ENCODE assay signal across 16 cellular contexts in genomic region chr15:75653347-75653913, GRCh38. TPM values are rescaled to one million over a fixed set of nuclear protein-coding genes. Genes with fewer than 3 reads are reported as not detected.
A peak's percentile ranks its signal among the peaks of the same experiment; 100 is the strongest.
DNase-seq lines count a peak whose midpoint lies in the region; ATAC-seq and TF ChIP-seq lines count a peak whose summit lies in the region.
"Had no signal": no experiment of that assay in that cellular context is flagged by ENCODE, and none has a peak within 500 bp of the region (broad histone marks: within the 10 kb centered on the region; RNA-seq: fewer than 3 reads in every experiment).

No MANE protein-coding gene starts in this region.

- BruUV-seq in IMR-90 (replicated peaks; lab: Mats Ljungman, UMichigan): no TSS peak

- dilution Hi-C loops in IMR-90 (cut with HindIII; ENCODE audit: low sequenced_read_pairs, unreplicated experiment): no loop called here

- H3K4me1 ChIP-seq in IMR-90 (ENCODE audit: control insufficient read depth, insufficient read depth, low read length) (peaks cover 41% of the 10 kb centered on the region), colonic mucosa (peaks cover 31% of the 10 kb centered on the region), mesenchymal stem cell (ENCODE audit: control insufficient read depth, insufficient read depth, low read depth, low read length) (peaks cover 55% of the 10 kb centered on the region), stomach smooth muscle (ENCODE audit: control insufficient read depth, insufficient read depth, low read length) (peaks cover 70% of the 10 kb centered on the region)
- peaks cover 1% of the 10 kb centered on the region for H3K4me1 ChIP-seq in effector memory CD4-positive, alpha-beta T cell (ENCODE audit: control insufficient read depth, insufficient read depth, low read length, poor library complexity, severe bottlenecking)

- H3K9me1 ChIP-seq in IMR-90 (ENCODE audit: insufficient read depth, low read length): peaks cover 49% of the 10 kb centered on the region

- H3K27me3 ChIP-seq in IMR-90 (ENCODE audit: control insufficient read depth, insufficient read depth, low read length) (no peaks in the 10 kb centered on the region), colonic mucosa (no peaks in the 10 kb centered on the region), mesenchymal stem cell (ENCODE audit: control insufficient read depth in 1 of 2, insufficient read depth in 1 of 2, low read length in 2 of 2) (no peaks in the 10 kb centered on the region), stomach smooth muscle (ENCODE audit: control insufficient read depth in 1 of 2, insufficient read depth in 2 of 2, low read length in 2 of 2) (no peaks in the 10 kb centered on the region), brain microvascular endothelial cell (replicated peaks) (no peaks in the 10 kb centered on the region)
- H3K27me3 ChIP-seq in effector memory CD4-positive, alpha-beta T cell (replicated peaks; ENCODE audit: control insufficient read depth, insufficient read depth, low read length, poor library complexity, severe bottlenecking): no peaks in the 10 kb centered on the region

- no peak overlapping the region for H3K23ac ChIP-seq in IMR-90 (ENCODE audit: low read depth, low read length)
- no peak overlapping the region for H3K23ac ChIP-seq in mesenchymal stem cell (ENCODE audit: low read length in 2 of 2)

- H4K5ac ChIP-seq in IMR-90 (ENCODE audit: low read depth, low read length): no peak overlapping the region

- peak overlapping the region; percentile 7 for H2AK9ac ChIP-seq in IMR-90 (replicated peaks; ENCODE audit: low read depth, low read length, poor library complexity)

- peak overlapping the region in 1 of 2 experiments; percentile 58 for H2BK12ac ChIP-seq in mesenchymal stem cell (ENCODE audit: low read length in 2 of 2)

- no peak overlapping the region for H3K18ac ChIP-seq in IMR-90 (ENCODE audit: low read depth, low read length)
- H3K18ac ChIP-seq in mesenchymal stem cell (ENCODE audit: low read depth in 1 of 2, low read length in 2 of 2): no peak overlapping the region

- no peak overlapping the region for H2BK20ac ChIP-seq in IMR-90 (ENCODE audit: low read depth, low read length)

- H3K4me2 ChIP-seq in IMR-90 (ENCODE audit: low read depth, low read length) (peak overlapping the region; percentile 22), mesenchymal stem cell (ENCODE audit: low read length, poor library complexity, severe bottlenecking) (no peak overlapping the region)

- no peak overlapping the region for H4K91ac ChIP-seq in IMR-90 (ENCODE audit: insufficient read depth, low read depth, low read length)
- no peak overlapping the region for H4K91ac ChIP-seq in mesenchymal stem cell (ENCODE audit: low read length)

- no peak overlapping the region for H3K56ac ChIP-seq in IMR-90 (ENCODE audit: extremely low read depth, insufficient read depth, low read length)

- ATAC-seq in IMR-90 (ENCODE audit: low read depth): no peak
- ATAC-seq in GM19351 (IDR thresholded peaks at IDR 0.05; ENCODE audit: unreplicated experiment): no peak

- no peak for DNase-seq in IMR-90
- peak; percentile 21 for DNase-seq in colonic mucosa
- no peak for DNase-seq in mesenchymal stem cell
- no peak for DNase-seq in effector memory CD4-positive, alpha-beta T cell
- DNase-seq in activated T-cell treated with anti-CD3 and anti-CD28 coated beads, Interleukin-2, amount 50 U/mL, for 48 hours: no peak
- DNase-seq in brain microvascular endothelial cell: no peak
- DNase-seq: activated gamma-delta T cell; DMS 273 treated with DMSO at 0.1 percent for 48 hours; HCEC 1CT; KBM-7; NCI-H1417 treated with DMSO at 0.1 percent for 48 hours; NCI-H510A; retina; stimulated activated CD4-positive, alpha-beta T cell treated with anti-CD3 and anti-CD28 coated beads, Interleukin-2, amount 100 ng/mL, for 48 hours had no signal

- CTCF ChIA-PET in IMR-90 (lab: Yijun Ruan, JAX): no interaction called here

- no peak for TF ChIP-seq CTCF in IMR-90 (conservative IDR thresholded peaks at IDR 0.05; ENCODE audit: low read depth, low read length)
- no peak for TF ChIP-seq CTCF in colonic mucosa (IDR thresholded peaks at IDR 0.05)
- no peak for TF ChIP-seq CTCF in brain microvascular endothelial cell (IDR thresholded peaks at IDR 0.05; ENCODE audit: low read depth, low read length, missing control alignments)

- no peak overlapping the region for H3K27ac ChIP-seq in IMR-90 (ENCODE audit: insufficient read depth, low read length)
- H3K27ac ChIP-seq in colonic mucosa: no peak overlapping the region
- H3K27ac ChIP-seq in mesenchymal stem cell (ENCODE audit: low read length, poor library complexity, severe bottlenecking): no peak overlapping the region
- peak overlapping the region; percentile 49 for H3K27ac ChIP-seq in stomach smooth muscle (ENCODE audit: low read length)
- no peak overlapping the region for H3K27ac ChIP-seq in effector memory CD4-positive, alpha-beta T cell (ENCODE audit: insufficient read depth, low read length, poor library complexity, severe bottlenecking)
- H3K27ac ChIP-seq in brain microvascular endothelial cell: no peak overlapping the region

- no peaks in the 10 kb centered on the region for H3K9me3 ChIP-seq in IMR-90 (ENCODE audit: control insufficient read depth, insufficient read depth, low read length)
- no peaks in the 10 kb centered on the region for H3K9me3 ChIP-seq in colonic mucosa
- H3K9me3 ChIP-seq in mesenchymal stem cell (ENCODE audit: control insufficient read depth, low read length): no peaks in the 10 kb centered on the region
- no peaks in the 10 kb centered on the region for H3K9me3 ChIP-seq in stomach smooth muscle (ENCODE audit: control insufficient read depth in 2 of 2, low read length in 2 of 2)
- no peaks in the 10 kb centered on the region for H3K9me3 ChIP-seq in effector memory CD4-positive, alpha-beta T cell (ENCODE audit: control insufficient read depth, low read length)

- H2BK15ac ChIP-seq in IMR-90 (ENCODE audit: low read depth, low read length) (no peak overlapping the region), mesenchymal stem cell (ENCODE audit: low read depth, poor library complexity, severe bottlenecking) (no peak overlapping the region)

- no peak overlapping the region for H3K4ac ChIP-seq in IMR-90 (ENCODE audit: low read depth, low read length)
- no peak overlapping the region for H3K4ac ChIP-seq in mesenchymal stem cell (ENCODE audit: low read depth in 1 of 2, low read length in 2 of 2)

- intact Hi-C loops in IMR-90 (cut with micrococcal nuclease) (no loop called here), colonic mucosa (cut with DNase I) (no loop called here)

- no peak for TF ChIP-seq RAD21 in IMR-90 (IDR thresholded peaks at IDR 0.05; ENCODE audit: low read length)

- peak overlapping the region; percentile 29 for H2AFZ ChIP-seq in IMR-90 (replicated peaks; ENCODE audit: low read length, poor library complexity)
- H2AFZ ChIP-seq in mesenchymal stem cell (ENCODE audit: low read depth, low read length): no peak overlapping the region

- POLR2A ChIA-PET in IMR-90 (lab: Charles Lee; ENCODE audit: unreplicated experiment): no interaction called here

- H3K14ac ChIP-seq in IMR-90 (replicated peaks; ENCODE audit: low read depth, low read length): no peak overlapping the region
- peak overlapping the region in 1 of 2 experiments; percentile 0 for H3K14ac ChIP-seq in mesenchymal stem cell (ENCODE audit: low read length in 2 of 2)

- H3K4me3 ChIP-seq in IMR-90 (ENCODE audit: insufficient read depth, low read depth, low read length) (no peak overlapping the region), colonic mucosa (no peak overlapping the region), mesenchymal stem cell (ENCODE audit: insufficient read depth in 1 of 2, low read depth in 1 of 2, low read length in 2 of 2) (peak overlapping the region in 1 of 2 experiments; percentile 94), stomach smooth muscle (ENCODE audit: low read length in 2 of 2) (peak overlapping the region in 1 of 2 donors; percentile 35), brain microvascular endothelial cell (ENCODE audit: low read depth, low read length) (no peak overlapping the region)
- H3K4me3 ChIP-seq in effector memory CD4-positive, alpha-beta T cell (ENCODE audit: insufficient read depth, low read depth, low read length, poor library complexity, severe bottlenecking): no peak overlapping the region

- peaks cover 26 to 98% of the 10 kb centered on the region in 2 experiments for H3K79me1 ChIP-seq in IMR-90 (ENCODE audit: low read depth in 1 of 2, low read length in 2 of 2)
- H3K79me1 ChIP-seq in mesenchymal stem cell (replicated peaks; ENCODE audit: low read length, poor library complexity, severe bottlenecking): peaks cover 20% of the 10 kb centered on the region

- H2BK120ac ChIP-seq in IMR-90 (ENCODE audit: low read depth, low read length) (no peak overlapping the region), mesenchymal stem cell (ENCODE audit: low read depth, low read length) (no peak overlapping the region)

- WGBS in IMR-90 (ENCODE audit: extremely low coverage in 2 of 2, insufficient read length in 1 of 2), 2 experiments: 86% methylated on average over 7 of the region's 16 CpGs; no CpG with 5 or more reads in 1 of the 2 experiments
- 81% methylated on average over 16 of the region's 16 CpGs for WGBS in mesenchymal stem cell

- H2BK5ac ChIP-seq in IMR-90 (ENCODE audit: low read depth, low read length, poor library complexity, severe bottlenecking) (no peak overlapping the region), mesenchymal stem cell (ENCODE audit: low read depth, low read length, poor library complexity, severe bottlenecking) (no peak overlapping the region)

- in situ Hi-C loops in IMR-90 (cut with MboI; ENCODE audit: low sequenced_read_pairs) (no loop called here), brain microvascular endothelial cell (cut with HindIII; ENCODE audit: low pct_ligation_motif_present, low sequenced_read_pairs) (no loop called here)

- H3K36me3 ChIP-seq in IMR-90 (ENCODE audit: control insufficient read depth, insufficient read depth, low read length): peaks cover 66% of the 10 kb centered on the region
- H3K36me3 ChIP-seq in colonic mucosa: no peaks in the 10 kb centered on the region
- H3K36me3 ChIP-seq in mesenchymal stem cell (ENCODE audit: control insufficient read depth in 1 of 2, insufficient read depth in 2 of 2, low read depth in 1 of 2, low read length in 2 of 2): peaks cover 76 to 83% of the 10 kb centered on the region in 2 experiments
- peaks cover 16 to 30% of the 10 kb centered on the region in 2 donors for H3K36me3 ChIP-seq in stomach smooth muscle (ENCODE audit: control insufficient read depth in 2 of 2, insufficient read depth in 2 of 2, low read length in 2 of 2)
- no peaks in the 10 kb centered on the region for H3K36me3 ChIP-seq in effector memory CD4-positive, alpha-beta T cell (ENCODE audit: control insufficient read depth, insufficient read depth, low read length)
- H3K36me3 ChIP-seq in brain microvascular endothelial cell (replicated peaks): peaks cover 36% of the 10 kb centered on the region

- H2AK5ac ChIP-seq in IMR-90 (ENCODE audit: low read depth, low read length) (peak overlapping the region; percentile 35; the same call in 1 of the 2 replicates), mesenchymal stem cell (ENCODE audit: low read length, severe bottlenecking) (no peak overlapping the region)

- H4K8ac ChIP-seq in IMR-90 (ENCODE audit: low read depth in 2 of 2, low read length in 2 of 2) (no peak overlapping the region), mesenchymal stem cell (ENCODE audit: low read length) (no peak overlapping the region)

- peaks cover 96% of the 10 kb centered on the region for H4K20me1 ChIP-seq in IMR-90 (ENCODE audit: insufficient read depth, low read length)

- 0 out of 2 replicates have a peak overlapping the region, but pooled peaks have one; percentile 4 for H3K9ac ChIP-seq in IMR-90 (ENCODE audit: low read depth, low read length)
- H3K9ac ChIP-seq in colonic mucosa (ENCODE audit: low read depth in 2 of 2, low read length in 2 of 2): no peak overlapping the region
- peak overlapping the region; percentile 98 for H3K9ac ChIP-seq in mesenchymal stem cell (ENCODE audit: low read length)
- H3K9ac ChIP-seq in stomach smooth muscle (ENCODE audit: low read length in 2 of 2): peak overlapping the region; percentile 14 to 36

- TF ChIP-seq POLR2A in IMR-90 (IDR thresholded peaks at IDR 0.05; ENCODE audit: low read depth, low read length): no peak

RNA-seq across cellular contexts. Expression of gene SNX33, which starts 5.7 kb away (rescaled TPM):
- total RNA-seq in IMR-90 (2012; rRNA removed): 11.9 and 12.7 TPM in 2 replicates
- 12.5 and 14.6 TPM in 2 replicates for polyA plus RNA-seq in IMR-90 (2012; rRNA removed)
- 5.1 and 11.2 TPM in 2 replicates for polyA plus RNA-seq in IMR-90 (2012; cell fraction: cytosol; rRNA removed)
- 27.3 and 29.8 TPM in 2 replicates for polyA plus RNA-seq in IMR-90 (2012; cell fraction: nucleus; rRNA removed; ENCODE audit: low replicate concordance)
- total RNA-seq in colonic mucosa: 10 to 100 TPM; 26.2 to 28.1 TPM
- 23.0 TPM for polyA plus RNA-seq in mesenchymal stem cell (2013, experiment 1 of 2)
- polyA plus RNA-seq in mesenchymal stem cell (2013, experiment 2 of 2): 22.6 TPM

RNA-seq across cellular contexts. Expression of gene IMP3, which starts 13.4 kb away (rescaled TPM):
- total RNA-seq in IMR-90 (2012; rRNA removed): 42.1 and 84.7 TPM in 2 replicates
- polyA plus RNA-seq in IMR-90 (2012; rRNA removed): 55.6 and 59.3 TPM in 2 replicates
- polyA plus RNA-seq in IMR-90 (2012; cell fraction: cytosol; rRNA removed): 111 and 209 TPM in 2 replicates
- 38.5 and 123 TPM in 2 replicates for polyA plus RNA-seq in IMR-90 (2012; cell fraction: nucleus; rRNA removed; ENCODE audit: low replicate concordance)
- total RNA-seq in colonic mucosa: 10 to 100 TPM; 55.3 to 94.6 TPM
- 49.0 TPM for polyA plus RNA-seq in mesenchymal stem cell (2013, experiment 1 of 2)
- 48.8 TPM for polyA plus RNA-seq in mesenchymal stem cell (2013, experiment 2 of 2)

RNA-seq across cellular contexts. Expression of gene SNUPN, which starts 27.9 kb away (rescaled TPM):
- total RNA-seq in IMR-90 (2012; rRNA removed) (23.8 and 28.6 TPM in 2 replicates), colonic mucosa (10 to 100 TPM; 19.1 to 20.7 TPM)
- polyA plus RNA-seq in IMR-90 (2012; rRNA removed): 21.8 and 24.1 TPM in 2 replicates
- polyA plus RNA-seq in IMR-90 (2012; cell fraction: cytosol; rRNA removed): 12.3 and 20.2 TPM in 2 replicates
- 6.1 and 17.3 TPM in 2 replicates for polyA plus RNA-seq in IMR-90 (2012; cell fraction: nucleus; rRNA removed; ENCODE audit: low replicate concordance)
- polyA plus RNA-seq in mesenchymal stem cell (2013, experiment 1 of 2): 21.7 TPM
- 20.5 TPM for polyA plus RNA-seq in mesenchymal stem cell (2013, experiment 2 of 2)

RNA-seq across cellular contexts. Expression of gene CSPG4, which starts 59.2 kb away (rescaled TPM):
- total RNA-seq in IMR-90 (2012; rRNA removed) (12.4 and 14.7 TPM in 2 replicates), colonic mucosa (10 to 100 TPM in 1 of 2 donors, 1 to 10 TPM in 1; 2.1 to 12.7 TPM)
- polyA plus RNA-seq in IMR-90 (2012; rRNA removed): 28.4 and 35.6 TPM in 2 replicates
- polyA plus RNA-seq in IMR-90 (2012; cell fraction: cytosol; rRNA removed): 15.6 and 23.3 TPM in 2 replicates
- 24.1 and 69.4 TPM in 2 replicates for polyA plus RNA-seq in IMR-90 (2012; cell fraction: nucleus; rRNA removed; ENCODE audit: low replicate concordance)
- polyA plus RNA-seq in mesenchymal stem cell (2013, experiment 1 of 2): 12.4 TPM
- 11.3 TPM for polyA plus RNA-seq in mesenchymal stem cell (2013, experiment 2 of 2)

Comparison
In these comparisons a context has a peak if more than half of its experiments do, and no peak if none do; other contexts are left out.
1. H3K9ac ChIP-seq: peak in IMR-90 (single experiment), mesenchymal stem cell (single experiment) and stomach smooth muscle (2 of 2); none in colonic mucosa (0 of 2).